In genomic region chr10:122954731-122955050, GRCh38 we compare ENCODE assay signal across 9 cellular contexts. TPM values are rescaled to one million over a fixed set of nuclear protein-coding genes. Genes with fewer than 3 reads are reported as not detected.
DNase-seq lines count a peak whose midpoint lies in the region; ATAC-seq and TF ChIP-seq lines count a peak whose summit lies in the region.
"Had no signal": no experiment of that assay in that cellular context is flagged by ENCODE, and none has a peak within 500 bp of the region (broad histone marks: within the 10 kb centered on the region; RNA-seq: fewer than 3 reads in every experiment).

No MANE protein-coding gene starts in this region.

- no peaks in the 10 kb centered on the region for H3K9me3 Mint-ChIP-seq in activated naive CD4-positive, alpha-beta T cell treated with anti-CD3 and anti-CD28 coated beads, Interleukin-2, amount 50 U/mL, for 24 hours
- peaks cover 0 to 5% of the 10 kb centered on the region in 2 donors for H3K9me3 Mint-ChIP-seq in activated naive CD4-positive, alpha-beta T cell treated with anti-CD3 and anti-CD28 coated beads, Interleukin-2, amount 50 U/mL, for 72 hours

- peaks cover 9 to 26% (median 21%) of the 10 kb centered on the region in 4 donors for H3K4me1 ChIP-seq in upper lobe of left lung

- 66 to 72% methylated on average over 13 of the region's 13 CpGs for WGBS in upper lobe of left lung, 2 donors

- no peak overlapping the region for H3K27ac ChIP-seq in upper lobe of left lung

- H3K27me3 ChIP-seq in upper lobe of left lung = no peaks in the 10 kb centered on the region

- no peak for TF ChIP-seq POLR2A in upper lobe of left lung (IDR thresholded peaks at IDR 0.05)

- H3K27ac Mint-ChIP-seq in activated naive CD4-positive, alpha-beta T cell treated with anti-CD3 and anti-CD28 coated beads, Interleukin-2, amount 50 U/mL, for 24 hours = peak overlapping the region; percentile 46
- H3K27ac Mint-ChIP-seq in activated naive CD4-positive, alpha-beta T cell treated with anti-CD3 and anti-CD28 coated beads, Interleukin-2, amount 50 U/mL, for 72 hours = peak overlapping the region in 1 of 2 donors; percentile 93

- H3K36me3 ChIP-seq in upper lobe of left lung = no peaks in the 10 kb centered on the region

- TF ChIP-seq CTCF in astrocyte of the cerebellum (IDR thresholded peaks at IDR 0.05; ENCODE audit: low read depth, low read length, missing control alignments) (no peak), upper lobe of left lung (IDR thresholded peaks at IDR 0.05) (no peak)

- peak overlapping the region; percentile 89 for H3K4me3 Mint-ChIP-seq in activated naive CD4-positive, alpha-beta T cell treated with anti-CD3 and anti-CD28 coated beads, Interleukin-2, amount 50 U/mL, for 24 hours

- ATAC-seq in activated naive CD4-positive, alpha-beta T cell treated with anti-CD3 and anti-CD28 coated beads, Interleukin-2, amount 50 U/mL, for 72 hours = no peak
- ATAC-seq in upper lobe of left lung (ENCODE audit: low FRiP score in 2 of 2) = no peak
- no peak for ATAC-seq in GM21367 (IDR thresholded peaks at IDR 0.05; ENCODE audit: unreplicated experiment)

- TF ChIP-seq EP300 in upper lobe of left lung (IDR thresholded peaks at IDR 0.05) = no peak

- no peak for DNase-seq in activated naive CD4-positive, alpha-beta T cell treated with anti-CD3 and anti-CD28 coated beads, Interleukin-2, amount 50 U/mL, for 72 hours (ENCODE audit: low spot score in 2 of 2)
- DNase-seq in astrocyte of the cerebellum (ENCODE audit: low read depth) = no peak
- DNase-seq in medulla oblongata (ENCODE audit: extremely low spot score) = peak; percentile 4
- peak in 1 of 2 donors; percentile 71 for DNase-seq in upper lobe of left lung
- DNase-seq in NCI-H226 = no peak
- no peak for DNase-seq in cortex of kidney (lab: John Stamatoyannopoulos, UW)

- in situ Hi-C loops in astrocyte of the cerebellum (cut with HindIII; ENCODE audit: low sequenced_read_pairs) = no loop called here

- H3K27me3 Mint-ChIP-seq in activated naive CD4-positive, alpha-beta T cell treated with anti-CD3 and anti-CD28 coated beads, Interleukin-2, amount 50 U/mL, for 24 hours = no peaks in the 10 kb centered on the region

- H3K4me3 ChIP-seq in astrocyte of the cerebellum (ENCODE audit: low read depth, low read length) (peak overlapping the region; percentile 95), upper lobe of left lung (peak overlapping the region in 3 of 4 donors; percentile 74 to 94 (median 92))

- H3K4me1 Mint-ChIP-seq in activated naive CD4-positive, alpha-beta T cell treated with anti-CD3 and anti-CD28 coated beads, Interleukin-2, amount 50 U/mL, for 24 hours = peaks cover 27% of the 10 kb centered on the region

- H3K36me3 Mint-ChIP-seq in activated naive CD4-positive, alpha-beta T cell treated with anti-CD3 and anti-CD28 coated beads, Interleukin-2, amount 50 U/mL, for 24 hours = peaks cover 8% of the 10 kb centered on the region
- peaks cover 27 to 31% of the 10 kb centered on the region in 2 donors for H3K36me3 Mint-ChIP-seq in activated naive CD4-positive, alpha-beta T cell treated with anti-CD3 and anti-CD28 coated beads, Interleukin-2, amount 50 U/mL, for 72 hours

- no peaks in the 10 kb centered on the region for H3K9me3 ChIP-seq in upper lobe of left lung

RNA-seq across cellular contexts. Expression of gene C10orf88, which starts 0.7 kb away (rescaled TPM):
- total RNA-seq in activated naive CD4-positive, alpha-beta T cell treated with anti-CD3 and anti-CD28 coated beads, Interleukin-2, amount 50 U/mL, for 72 hours = 10 to 100 TPM in 1 of 2 donors, 1 to 10 TPM in 1; 8.8 to 12.2 TPM
- total RNA-seq in upper lobe of left lung = 1 to 10 TPM; 3.9 to 8.8 (median 5.4) TPM

RNA-seq across cellular contexts. Expression of gene PSTK, which starts 25.5 kb away (rescaled TPM):
- total RNA-seq in activated naive CD4-positive, alpha-beta T cell treated with anti-CD3 and anti-CD28 coated beads, Interleukin-2, amount 50 U/mL, for 72 hours = 1 to 10 TPM; 2.7 to 6.1 TPM
- total RNA-seq in upper lobe of left lung = 1 to 10 TPM; 1.4 to 6.2 (median 3.7) TPM

RNA-seq across cellular contexts. Expression of gene FAM24A, which starts 44.3 kb away (rescaled TPM):
- not detected for total RNA-seq in activated naive CD4-positive, alpha-beta T cell treated with anti-CD3 and anti-CD28 coated beads, Interleukin-2, amount 50 U/mL, for 72 hours
- not detected for total RNA-seq in upper lobe of left lung
- total RNA-seq: T-helper 2 cell treated with Interferon-gamma antibody and Interleukin-4, amounts not matched to agents 100 ng/mL and 5 ng/mL, for 36 hours had no signal

RNA-seq across cellular contexts. Expression of gene IKZF5, which starts 53.9 kb away (rescaled TPM):
- 10 to 100 TPM; 20.2 to 24.6 TPM for total RNA-seq in activated naive CD4-positive, alpha-beta T cell treated with anti-CD3 and anti-CD28 coated beads, Interleukin-2, amount 50 U/mL, for 72 hours
- total RNA-seq in upper lobe of left lung = 10 to 100 TPM in 4 of 6 donors, 1 to 10 TPM in 2; 4.9 to 19.4 (median 15.0) TPM

RNA-seq across cellular contexts. Expression of gene ACADSB, which starts 54.1 kb away (rescaled TPM):
- total RNA-seq in activated naive CD4-positive, alpha-beta T cell treated with anti-CD3 and anti-CD28 coated beads, Interleukin-2, amount 50 U/mL, for 72 hours = 10 to 100 TPM; 16.8 to 25.1 TPM
- total RNA-seq in upper lobe of left lung = 10 to 100 TPM; 10.4 to 48.2 (median 30.2) TPM
